ENCODE assay signal across 2 cellular contexts in the genomic region with DNA sequence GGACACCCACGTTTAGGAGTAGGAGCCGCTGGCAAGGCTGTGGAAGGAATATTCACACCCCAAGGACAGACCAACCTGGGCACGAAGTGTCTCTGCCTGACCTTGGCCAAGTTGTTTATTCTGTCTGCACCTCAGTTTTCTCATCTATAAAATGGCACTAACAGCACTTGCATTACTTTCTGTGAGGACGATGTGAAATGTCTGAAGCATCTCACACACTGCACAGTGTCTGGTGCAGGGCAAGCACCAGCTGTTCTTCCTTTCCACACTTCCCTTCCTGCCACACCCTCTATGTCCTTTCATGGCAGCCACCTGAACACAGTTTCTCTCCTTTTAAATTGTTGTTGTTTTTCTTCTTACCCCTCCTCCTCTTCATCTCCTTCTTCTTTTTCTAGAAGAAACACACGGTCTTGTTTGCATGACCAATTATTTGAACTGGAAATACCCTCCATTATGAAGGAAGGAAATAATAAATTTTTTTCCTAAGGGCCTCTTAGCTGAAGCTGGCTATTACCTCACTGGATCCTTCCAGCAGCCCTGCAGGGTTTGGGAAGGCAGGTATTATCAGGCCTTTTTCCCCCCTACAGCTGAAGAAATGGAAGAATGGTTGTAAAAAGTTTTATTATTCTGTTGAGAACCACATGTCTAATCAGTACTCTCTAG.
TF ChIP-seq lines count a peak whose summit lies in the region.

No MANE protein-coding gene starts in this region.

TF ChIP-seq in SK-N-SH, 30 proteins besides CTCF, POLR2A, EP300 and RAD21 (continued from another document):
- TF ChIP-seq POLR2AphosphoS5 (IDR thresholded peaks at IDR 0.05; ENCODE audit: low read depth, low read length) (no peak), CHD2 (IDR thresholded peaks at IDR 0.05; ENCODE audit: low read length, partially characterized antibody) (no peak), GABPA (IDR thresholded peaks at IDR 0.05; ENCODE audit: low read depth) (no peak), TEAD4 (IDR thresholded peaks at IDR 0.05; ENCODE audit: borderline replicate concordance, insufficient read depth) (no peak), NRF1 (IDR thresholded peaks at IDR 0.05; ENCODE audit: low read depth, low read length) (no peak), ELF1 (IDR thresholded peaks at IDR 0.05) (no peak)
- TF ChIP-seq, protein P1, sequence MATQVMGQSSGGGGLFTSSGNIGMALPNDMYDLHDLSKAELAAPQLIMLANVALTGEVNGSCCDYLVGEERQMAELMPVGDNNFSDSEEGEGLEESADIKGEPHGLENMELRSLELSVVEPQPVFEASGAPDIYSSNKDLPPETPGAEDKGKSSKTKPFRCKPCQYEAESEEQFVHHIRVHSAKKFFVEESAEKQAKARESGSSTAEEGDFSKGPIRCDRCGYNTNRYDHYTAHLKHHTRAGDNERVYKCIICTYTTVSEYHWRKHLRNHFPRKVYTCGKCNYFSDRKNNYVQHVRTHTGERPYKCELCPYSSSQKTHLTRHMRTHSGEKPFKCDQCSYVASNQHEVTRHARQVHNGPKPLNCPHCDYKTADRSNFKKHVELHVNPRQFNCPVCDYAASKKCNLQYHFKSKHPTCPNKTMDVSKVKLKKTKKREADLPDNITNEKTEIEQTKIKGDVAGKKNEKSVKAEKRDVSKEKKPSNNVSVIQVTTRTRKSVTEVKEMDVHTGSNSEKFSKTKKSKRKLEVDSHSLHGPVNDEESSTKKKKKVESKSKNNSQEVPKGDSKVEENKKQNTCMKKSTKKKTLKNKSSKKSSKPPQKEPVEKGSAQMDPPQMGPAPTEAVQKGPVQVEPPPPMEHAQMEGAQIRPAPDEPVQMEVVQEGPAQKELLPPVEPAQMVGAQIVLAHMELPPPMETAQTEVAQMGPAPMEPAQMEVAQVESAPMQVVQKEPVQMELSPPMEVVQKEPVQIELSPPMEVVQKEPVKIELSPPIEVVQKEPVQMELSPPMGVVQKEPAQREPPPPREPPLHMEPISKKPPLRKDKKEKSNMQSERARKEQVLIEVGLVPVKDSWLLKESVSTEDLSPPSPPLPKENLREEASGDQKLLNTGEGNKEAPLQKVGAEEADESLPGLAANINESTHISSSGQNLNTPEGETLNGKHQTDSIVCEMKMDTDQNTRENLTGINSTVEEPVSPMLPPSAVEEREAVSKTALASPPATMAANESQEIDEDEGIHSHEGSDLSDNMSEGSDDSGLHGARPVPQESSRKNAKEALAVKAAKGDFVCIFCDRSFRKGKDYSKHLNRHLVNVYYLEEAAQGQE (IDR thresholded peaks at IDR 0.05; ENCODE audit: low read depth, low read length): no peak
- TF ChIP-seq, protein P2, sequence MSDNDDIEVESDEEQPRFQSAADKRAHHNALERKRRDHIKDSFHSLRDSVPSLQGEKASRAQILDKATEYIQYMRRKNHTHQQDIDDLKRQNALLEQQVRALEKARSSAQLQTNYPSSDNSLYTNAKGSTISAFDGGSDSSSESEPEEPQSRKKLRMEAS (IDR thresholded peaks at IDR 0.05; ENCODE audit: low read depth): no peak
- TF ChIP-seq, protein P3, sequence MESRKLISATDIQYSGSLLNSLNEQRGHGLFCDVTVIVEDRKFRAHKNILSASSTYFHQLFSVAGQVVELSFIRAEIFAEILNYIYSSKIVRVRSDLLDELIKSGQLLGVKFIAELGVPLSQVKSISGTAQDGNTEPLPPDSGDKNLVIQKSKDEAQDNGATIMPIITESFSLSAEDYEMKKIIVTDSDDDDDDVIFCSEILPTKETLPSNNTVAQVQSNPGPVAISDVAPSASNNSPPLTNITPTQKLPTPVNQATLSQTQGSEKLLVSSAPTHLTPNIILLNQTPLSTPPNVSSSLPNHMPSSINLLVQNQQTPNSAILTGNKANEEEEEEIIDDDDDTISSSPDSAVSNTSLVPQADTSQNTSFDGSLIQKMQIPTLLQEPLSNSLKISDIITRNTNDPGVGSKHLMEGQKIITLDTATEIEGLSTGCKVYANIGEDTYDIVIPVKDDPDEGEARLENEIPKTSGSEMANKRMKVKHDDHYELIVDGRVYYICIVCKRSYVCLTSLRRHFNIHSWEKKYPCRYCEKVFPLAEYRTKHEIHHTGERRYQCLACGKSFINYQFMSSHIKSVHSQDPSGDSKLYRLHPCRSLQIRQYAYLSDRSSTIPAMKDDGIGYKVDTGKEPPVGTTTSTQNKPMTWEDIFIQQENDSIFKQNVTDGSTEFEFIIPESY (IDR thresholded peaks at IDR 0.05; ENCODE audit: borderline replicate concordance, low read depth): no peak
- TF ChIP-seq, protein P4, sequence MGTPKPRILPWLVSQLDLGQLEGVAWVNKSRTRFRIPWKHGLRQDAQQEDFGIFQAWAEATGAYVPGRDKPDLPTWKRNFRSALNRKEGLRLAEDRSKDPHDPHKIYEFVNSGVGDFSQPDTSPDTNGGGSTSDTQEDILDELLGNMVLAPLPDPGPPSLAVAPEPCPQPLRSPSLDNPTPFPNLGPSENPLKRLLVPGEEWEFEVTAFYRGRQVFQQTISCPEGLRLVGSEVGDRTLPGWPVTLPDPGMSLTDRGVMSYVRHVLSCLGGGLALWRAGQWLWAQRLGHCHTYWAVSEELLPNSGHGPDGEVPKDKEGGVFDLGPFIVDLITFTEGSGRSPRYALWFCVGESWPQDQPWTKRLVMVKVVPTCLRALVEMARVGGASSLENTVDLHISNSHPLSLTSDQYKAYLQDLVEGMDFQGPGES (IDR thresholded peaks at IDR 0.05; ENCODE audit: low read depth, low read length): no peak

TF ChIP-seq in SK-N-SH treated with all-trans-retinoic acid at 6 μM for 48 hours, 23 proteins besides CTCF, POLR2A, EP300 and RAD21 (continued from another document):
- TF ChIP-seq SNAI2 (CRISPR knock-in tag; IDR thresholded peaks at IDR 0.05): no peak
- no peak for TF ChIP-seq TOX (CRISPR knock-in tag; IDR thresholded peaks at IDR 0.05; ENCODE audit: borderline replicate concordance)
- no peak for TF ChIP-seq TCF4 (CRISPR knock-in tag; IDR thresholded peaks at IDR 0.05; ENCODE audit: borderline replicate concordance)
- no peak for TF ChIP-seq OSR1 (CRISPR knock-in tag; IDR thresholded peaks at IDR 0.05)
- no peak for TF ChIP-seq ZNF70 (CRISPR knock-in tag; IDR thresholded peaks at IDR 0.05)
- TF ChIP-seq, protein P5, sequence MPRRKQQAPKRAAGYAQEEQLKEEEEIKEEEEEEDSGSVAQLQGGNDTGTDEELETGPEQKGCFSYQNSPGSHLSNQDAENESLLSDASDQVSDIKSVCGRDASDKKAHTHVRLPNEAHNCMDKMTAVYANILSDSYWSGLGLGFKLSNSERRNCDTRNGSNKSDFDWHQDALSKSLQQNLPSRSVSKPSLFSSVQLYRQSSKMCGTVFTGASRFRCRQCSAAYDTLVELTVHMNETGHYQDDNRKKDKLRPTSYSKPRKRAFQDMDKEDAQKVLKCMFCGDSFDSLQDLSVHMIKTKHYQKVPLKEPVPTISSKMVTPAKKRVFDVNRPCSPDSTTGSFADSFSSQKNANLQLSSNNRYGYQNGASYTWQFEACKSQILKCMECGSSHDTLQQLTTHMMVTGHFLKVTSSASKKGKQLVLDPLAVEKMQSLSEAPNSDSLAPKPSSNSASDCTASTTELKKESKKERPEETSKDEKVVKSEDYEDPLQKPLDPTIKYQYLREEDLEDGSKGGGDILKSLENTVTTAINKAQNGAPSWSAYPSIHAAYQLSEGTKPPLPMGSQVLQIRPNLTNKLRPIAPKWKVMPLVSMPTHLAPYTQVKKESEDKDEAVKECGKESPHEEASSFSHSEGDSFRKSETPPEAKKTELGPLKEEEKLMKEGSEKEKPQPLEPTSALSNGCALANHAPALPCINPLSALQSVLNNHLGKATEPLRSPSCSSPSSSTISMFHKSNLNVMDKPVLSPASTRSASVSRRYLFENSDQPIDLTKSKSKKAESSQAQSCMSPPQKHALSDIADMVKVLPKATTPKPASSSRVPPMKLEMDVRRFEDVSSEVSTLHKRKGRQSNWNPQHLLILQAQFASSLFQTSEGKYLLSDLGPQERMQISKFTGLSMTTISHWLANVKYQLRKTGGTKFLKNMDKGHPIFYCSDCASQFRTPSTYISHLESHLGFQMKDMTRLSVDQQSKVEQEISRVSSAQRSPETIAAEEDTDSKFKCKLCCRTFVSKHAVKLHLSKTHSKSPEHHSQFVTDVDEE (CRISPR knock-in tag; IDR thresholded peaks at IDR 0.05): no peak
- no peak for TF ChIP-seq GLIS3 (CRISPR knock-in tag; IDR thresholded peaks at IDR 0.05)
- no peak for TF ChIP-seq ARNTL (CRISPR knock-in tag; IDR thresholded peaks at IDR 0.05; ENCODE audit: borderline replicate concordance, low read depth)
- TF ChIP-seq CSDC2 (CRISPR knock-in tag; IDR thresholded peaks at IDR 0.05): no peak
- TF ChIP-seq ZNF565 (CRISPR knock-in tag; conservative IDR thresholded peaks at IDR 0.05; ENCODE audit: low read depth): no peak
- no peak for TF ChIP-seq RARB (CRISPR knock-in tag; IDR thresholded peaks at IDR 0.05)
- no peak for TF ChIP-seq ZC3H10 (CRISPR knock-in tag; IDR thresholded peaks at IDR 0.05)
- no peak for TF ChIP-seq ZFP30 (CRISPR knock-in tag; IDR thresholded peaks at IDR 0.05)
- TF ChIP-seq PPARA (CRISPR knock-in tag; IDR thresholded peaks at IDR 0.05; ENCODE audit: borderline replicate concordance): no peak
- TF ChIP-seq ESRRG (CRISPR knock-in tag; IDR thresholded peaks at IDR 0.05): no peak
- TF ChIP-seq, protein P6, sequence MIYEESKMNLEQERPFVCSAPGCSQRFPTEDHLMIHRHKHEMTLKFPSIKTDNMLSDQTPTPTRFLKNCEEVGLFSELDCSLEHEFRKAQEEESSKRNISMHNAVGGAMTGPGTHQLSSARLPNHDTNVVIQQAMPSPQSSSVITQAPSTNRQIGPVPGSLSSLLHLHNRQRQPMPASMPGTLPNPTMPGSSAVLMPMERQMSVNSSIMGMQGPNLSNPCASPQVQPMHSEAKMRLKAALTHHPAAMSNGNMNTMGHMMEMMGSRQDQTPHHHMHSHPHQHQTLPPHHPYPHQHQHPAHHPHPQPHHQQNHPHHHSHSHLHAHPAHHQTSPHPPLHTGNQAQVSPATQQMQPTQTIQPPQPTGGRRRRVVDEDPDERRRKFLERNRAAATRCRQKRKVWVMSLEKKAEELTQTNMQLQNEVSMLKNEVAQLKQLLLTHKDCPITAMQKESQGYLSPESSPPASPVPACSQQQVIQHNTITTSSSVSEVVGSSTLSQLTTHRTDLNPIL (CRISPR knock-in tag; IDR thresholded peaks at IDR 0.05; ENCODE audit: low read depth): no peak
